29 cellular contexts compared by ENCODE assay signal in genomic region chr4:57679969-57680368, GRCh38.
"Had no signal": no experiment of that assay in that cellular context is flagged by ENCODE, and none has a peak within 500 bp of the region (broad histone marks: within the 10 kb centered on the region; RNA-seq: fewer than 3 reads in every experiment).

No MANE protein-coding gene starts in this region.

- H3K36me3 ChIP-seq: colonic mucosa, esophagus muscularis mucosa, esophagus squamous epithelium, gastrocnemius medialis, gastroesophageal sphincter, heart left ventricle, heart right ventricle had no signal

- ATAC-seq: effector memory CD8-positive, alpha-beta T cell; esophagus mucosa; foreskin keratinocyte; gastrocnemius medialis; gastroesophageal sphincter; heart left ventricle; heart right ventricle had no signal

- H3K27me3 Mint-ChIP-seq: dendritic cell treated with granulocyte-macrophage colony-stimulating factor and Interleukin-4, amounts not matched to agents 40 ng/mL and 50 ng/mL, for 4 days; effector memory CD8-positive, alpha-beta T cell had no signal

- FAIRE-seq: colon, endometrium, endothelial cell of umbilical vein, frontal cortex had no signal

- H3K4me3 Mint-ChIP-seq: dendritic cell treated with granulocyte-macrophage colony-stimulating factor and Interleukin-4, amounts not matched to agents 40 ng/mL and 50 ng/mL, for 4 days; effector memory CD8-positive, alpha-beta T cell; endodermal cell had no signal

- H3K27me3 ChIP-seq: colonic mucosa, dorsolateral prefrontal cortex, esophagus muscularis mucosa, esophagus squamous epithelium, foreskin keratinocyte, gastrocnemius medialis, gastroesophageal sphincter, heart left ventricle, heart right ventricle had no signal

- H3K27ac ChIP-seq: colonic mucosa, coronary artery, dorsolateral prefrontal cortex, epithelial cell of prostate, esophagus muscularis mucosa, esophagus squamous epithelium, foreskin keratinocyte, gastrocnemius medialis, gastroesophageal sphincter, heart left ventricle, heart right ventricle had no signal

- H3K4me1 ChIP-seq: colonic mucosa, esophagus muscularis mucosa, esophagus squamous epithelium, foreskin keratinocyte, gastrocnemius medialis, gastroesophageal sphincter, heart left ventricle, heart right ventricle had no signal

- H3K4me3 ChIP-seq: colonic mucosa, coronary artery, dorsolateral prefrontal cortex, esophagus muscularis mucosa, esophagus squamous epithelium, gastrocnemius medialis, gastroesophageal sphincter, heart left ventricle, heart right ventricle had no signal

- DNase-seq: colonic mucosa; cortex of kidney; dermis blood vessel endothelial cell; dorsolateral prefrontal cortex; effector CD4-positive, alpha-beta T cell; effector CD8-positive, alpha-beta T cell; effector memory CD4-positive, alpha-beta T cell; effector memory CD8-positive, alpha-beta T cell; endodermal cell; erythroblast; esophagus squamous epithelium; foreskin fibroblast; foreskin keratinocyte; foreskin melanocyte; gastrocnemius medialis; glutamatergic neuron; head of caudate nucleus; heart left ventricle; heart right ventricle had no signal

- H3K9me3 ChIP-seq: colonic mucosa, esophagus muscularis mucosa, esophagus squamous epithelium, gastrocnemius medialis, gastroesophageal sphincter, heart left ventricle, heart right ventricle had no signal

- H3K27ac Mint-ChIP-seq: dendritic cell treated with granulocyte-macrophage colony-stimulating factor and Interleukin-4, amounts not matched to agents 40 ng/mL and 50 ng/mL, for 4 days; effector memory CD8-positive, alpha-beta T cell had no signal
